In genomic region chr2:158458617-158458920, GRCh38 we compare ENCODE assay signal across 8 cellular contexts. TPM values are rescaled to one million over a fixed set of nuclear protein-coding genes. Genes with fewer than 3 reads are reported as not detected.
A peak's percentile ranks its signal among the peaks of the same experiment; 100 is the strongest.
DNase-seq lines count a peak whose midpoint lies in the region; ATAC-seq and TF ChIP-seq lines count a peak whose summit lies in the region.

No MANE protein-coding gene starts in this region.

- peak overlapping the region; percentile 79 to 84 for H3K4me3 ChIP-seq in testis

- no peaks in the 10 kb centered on the region for H3K36me3 Mint-ChIP-seq in activated CD8-positive, alpha-beta memory T cell treated with anti-CD3 and anti-CD28 coated beads, Interleukin-2, amount 10 ng/mL, durations not matched to agents 7 days and 5 days
- H3K36me3 Mint-ChIP-seq in activated naive CD8-positive, alpha-beta T cell treated with anti-CD3 and anti-CD28 coated beads for 36 hours, result peaks cover 9% of the 10 kb centered on the region

- peak overlapping the region; percentile 76 for H3K27ac ChIP-seq in layer of hippocampus (ENCODE audit: low read depth, low read length)
- H3K27ac ChIP-seq in testis, result no peak overlapping the region

- H3K36me3 ChIP-seq in testis (ENCODE audit: low read depth, missing control alignments), result no peaks in the 10 kb centered on the region

- ATAC-seq in activated CD8-positive, alpha-beta memory T cell treated with anti-CD3 and anti-CD28 coated beads, Interleukin-2, amount 10 ng/mL, durations not matched to agents 7 days and 5 days, result no peak

- H3K4me1 Mint-ChIP-seq in activated CD8-positive, alpha-beta memory T cell treated with anti-CD3 and anti-CD28 coated beads, Interleukin-2, amount 10 ng/mL, durations not matched to agents 7 days and 5 days, result peaks cover 26% of the 10 kb centered on the region
- H3K4me1 Mint-ChIP-seq in activated naive CD8-positive, alpha-beta T cell treated with anti-CD3 and anti-CD28 coated beads for 36 hours, result peaks cover 35% of the 10 kb centered on the region

- no peaks in the 10 kb centered on the region for H3K9me3 ChIP-seq in testis

- no peak for TF ChIP-seq POLR2A in testis (IDR thresholded peaks at IDR 0.05)

- H3K4me1 ChIP-seq in testis, result peaks cover 8% of the 10 kb centered on the region

- CTCF ChIA-PET in activated CD8-positive, alpha-beta memory T cell treated with anti-CD3 and anti-CD28 coated beads, Interleukin-2, amount 10 ng/mL, durations not matched to agents 7 days and 5 days (lab: Charles Lee), result interaction anchor here (1.8 kb wide), 1 partner anchor 18 kb away, joined by 4 read pairs; no protein-coding TSS in a partner anchor

- peaks cover 15% of the 10 kb centered on the region for H3K27me3 Mint-ChIP-seq in activated CD8-positive, alpha-beta memory T cell treated with anti-CD3 and anti-CD28 coated beads, Interleukin-2, amount 10 ng/mL, durations not matched to agents 7 days and 5 days
- peaks cover 20% of the 10 kb centered on the region for H3K27me3 Mint-ChIP-seq in activated naive CD8-positive, alpha-beta T cell treated with anti-CD3 and anti-CD28 coated beads for 36 hours

- intact Hi-C loops in testis (cut with DNase I; ENCODE audit: low total_unique reads), result no loop called here

- H3K27me3 ChIP-seq in layer of hippocampus (ENCODE audit: control insufficient read depth, insufficient read depth, low read length) (no peaks in the 10 kb centered on the region), testis (no peaks in the 10 kb centered on the region)

- TF ChIP-seq CTCF in testis (IDR thresholded peaks at IDR 0.05), result no peak

- H3K27ac Mint-ChIP-seq in activated CD8-positive, alpha-beta memory T cell treated with anti-CD3 and anti-CD28 coated beads, Interleukin-2, amount 10 ng/mL, durations not matched to agents 7 days and 5 days, result no peak overlapping the region
- H3K27ac Mint-ChIP-seq in activated naive CD8-positive, alpha-beta T cell treated with anti-CD3 and anti-CD28 coated beads for 36 hours, result no peak overlapping the region

- DNase-seq in activated CD8-positive, alpha-beta memory T cell treated with anti-CD3 and anti-CD28 coated beads, Interleukin-2, amount 10 ng/mL, durations not matched to agents 7 days and 5 days, result no peak
- no peak for DNase-seq in activated CD8-positive, alpha-beta memory T cell treated with anti-CD3 and anti-CD28 coated beads, Interleukin-2, amount 50 U/mL, for 48 hours
- DNase-seq in activated naive CD8-positive, alpha-beta T cell treated with anti-CD3 and anti-CD28 coated beads for 36 hours, result no peak
- no peak for DNase-seq in testis
- no peak for DNase-seq in stimulated activated naive CD4-positive, alpha-beta T cell treated with Interleukin-2 at 50 U/mL for 16 hours (lab: John Stamatoyannopoulos, UW)
- DNase-seq in inferior parietal cortex (ENCODE audit: extremely low spot score), result no peak
- DNase-seq in activated gamma-delta T cell (lab: John Stamatoyannopoulos, UW), result no peak

- no peaks in the 10 kb centered on the region for H3K9me3 Mint-ChIP-seq in activated CD8-positive, alpha-beta memory T cell treated with anti-CD3 and anti-CD28 coated beads, Interleukin-2, amount 10 ng/mL, durations not matched to agents 7 days and 5 days (ENCODE audit: low read depth)
- H3K9me3 Mint-ChIP-seq in activated naive CD8-positive, alpha-beta T cell treated with anti-CD3 and anti-CD28 coated beads for 36 hours, result no peaks in the 10 kb centered on the region

- peak overlapping the region; percentile 95 for H3K4me3 Mint-ChIP-seq in activated CD8-positive, alpha-beta memory T cell treated with anti-CD3 and anti-CD28 coated beads, Interleukin-2, amount 10 ng/mL, durations not matched to agents 7 days and 5 days
- H3K4me3 Mint-ChIP-seq in activated naive CD8-positive, alpha-beta T cell treated with anti-CD3 and anti-CD28 coated beads for 36 hours, result peak overlapping the region; percentile 94

- WGBS in testis, 2 donors, result 3 to 5% methylated on average over 9 of the region's 9 CpGs

RNA-seq across cellular contexts. Expression of gene PKP4, which starts 1.8 kb away (rescaled TPM):
- total RNA-seq in activated CD8-positive, alpha-beta memory T cell treated with anti-CD3 and anti-CD28 coated beads, Interleukin-2, amount 10 ng/mL, durations not matched to agents 7 days and 5 days, result 10 to 100 TPM; 32.0 to 40.6 TPM
- 10 to 100 TPM; 35.3 to 38.2 TPM for total RNA-seq in activated naive CD8-positive, alpha-beta T cell treated with anti-CD3 and anti-CD28 coated beads for 36 hours
- total RNA-seq in testis, result 10 to 100 TPM; 60.0 to 60.5 TPM
- 42.5 TPM for polyA plus RNA-seq in testis (ENCODE audit: insufficient read depth, low read depth, low replicate concordance)

RNA-seq across cellular contexts. Expression of gene CCDC148, which starts 2.0 kb away (rescaled TPM):
- total RNA-seq in activated CD8-positive, alpha-beta memory T cell treated with anti-CD3 and anti-CD28 coated beads, Interleukin-2, amount 10 ng/mL, durations not matched to agents 7 days and 5 days, result not detected
- total RNA-seq in activated naive CD8-positive, alpha-beta T cell treated with anti-CD3 and anti-CD28 coated beads for 36 hours, result not detected
- 1 to 10 TPM; 2.3 to 5.0 TPM for total RNA-seq in testis
- polyA plus RNA-seq in testis (ENCODE audit: insufficient read depth, low read depth, low replicate concordance), result 5.7 TPM
